ENCODE assay signal across 11 cellular contexts in the genomic region with DNA sequence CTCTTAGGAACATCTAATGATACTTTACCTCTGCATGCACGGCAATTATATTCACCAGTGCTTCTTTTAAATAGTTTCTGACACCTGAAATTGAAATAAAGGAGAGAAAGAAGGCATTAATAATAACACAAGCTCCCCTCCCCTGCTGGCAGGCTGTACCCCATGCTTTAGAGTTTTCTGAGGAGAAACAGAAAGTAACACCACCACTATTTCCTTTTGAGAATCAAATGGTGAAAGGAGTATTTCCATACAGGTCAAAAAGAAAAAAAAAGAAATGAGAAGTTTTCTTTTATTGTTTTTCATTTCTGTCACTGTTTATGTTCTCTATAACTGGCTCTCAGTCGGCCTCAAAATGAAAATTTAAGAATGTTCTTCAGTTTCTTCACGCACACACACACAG.
A peak's percentile ranks its signal among the peaks of the same experiment; 100 is the strongest.
DNase-seq lines count a peak whose midpoint lies in the region; ATAC-seq, FAIRE-seq and TF ChIP-seq lines count a peak whose summit lies in the region.
"Had no signal": no experiment of that assay in that cellular context is flagged by ENCODE, and none has a peak within 500 bp of the region (broad histone marks: within the 10 kb centered on the region; RNA-seq: fewer than 3 reads in every experiment).

No MANE protein-coding gene starts in this region.

- peaks cover 38% of the 10 kb centered on the region for H3K36me3 Mint-ChIP-seq in CD4-positive, alpha-beta T cell (ENCODE audit: low read depth)
- peaks cover 14% of the 10 kb centered on the region for H3K36me3 Mint-ChIP-seq in IgD-negative memory B cell

- no peaks in the 10 kb centered on the region for H3K36me3 ChIP-seq in GM12878 (ENCODE audit: control insufficient read depth in 2 of 2, insufficient read depth in 2 of 2, low read length in 1 of 2)
- H3K36me3 ChIP-seq in sigmoid colon: peaks cover 0 to 43% (median 3%) of the 10 kb centered on the region in 4 donors
- H3K36me3 ChIP-seq in Karpas-422 (ENCODE audit: insufficient read depth, low read length): no peaks in the 10 kb centered on the region

- no peak for TF ChIP-seq RAD21 in GM12878 (IDR thresholded peaks at IDR 0.05; ENCODE audit: insufficient read depth, low read depth, low read length)

- no peak for DNase-seq in CD4-positive, alpha-beta T cell
- DNase-seq in GM13977 (ENCODE audit: low spot score): peak; percentile 52
- no peak for DNase-seq in GM12878 (ENCODE audit: low read depth, low spot score)
- no peak for DNase-seq in sigmoid colon
- DNase-seq in ACHN: no peak
- DNase-seq in Karpas-422: no peak
- DNase-seq: heart right ventricle, left ventricle myocardium superior, OCI-M1 had no signal

- H3K4me1 Mint-ChIP-seq in CD4-positive, alpha-beta T cell (ENCODE audit: low read depth): peaks cover 50% of the 10 kb centered on the region
- peaks cover 37 to 42% (median 39%) of the 10 kb centered on the region in 3 donors for H3K4me1 Mint-ChIP-seq in IgD-negative memory B cell

- TF ChIP-seq EP300 in GM12878 (IDR thresholded peaks at IDR 0.05; ENCODE audit: borderline replicate concordance in 1 of 2, control insufficient read depth in 1 of 2, low read depth in 2 of 2, low read length in 2 of 2) (no peak; a peak in 1 of 4 replicates), sigmoid colon (IDR thresholded peaks at IDR 0.05) (no peak)

- no peak for TF ChIP-seq CTCF in CD4-positive, alpha-beta T cell (IDR thresholded peaks at IDR 0.05)
- TF ChIP-seq CTCF in GM13977 (IDR thresholded peaks at IDR 0.05; ENCODE audit: extremely low read depth, insufficient read depth, missing control alignments) (no peak), GM12878 (IDR thresholded peaks at IDR 0.05 in 2 of 3, conservative IDR thresholded peaks at IDR 0.05 in 1 of 3; ENCODE audit: control insufficient read depth in 2 of 3, extremely low read depth in 1 of 3, insufficient read depth in 1 of 3, low read depth in 3 of 3, low read length in 3 of 3) (peak in 1 of 3 experiments; percentile 14; a peak in 1 of 6 replicates), sigmoid colon (IDR thresholded peaks at IDR 0.05) (no peak)

- peak; percentile 27 for FAIRE-seq in GM12878 (lab: Jason Lieb, UNC)

- H3K9ac ChIP-seq in GM12878 (ENCODE audit: control insufficient read depth, insufficient read depth, low read length) (no peak overlapping the region), Karpas-422 (ENCODE audit: low read length) (no peak overlapping the region)

- POLR2A ChIA-PET in CD4-positive, alpha-beta T cell (lab: Charles Lee): interaction anchor here (0.6 to 2.2 kb wide), 6 partner anchors 10 to 110 kb away, joined by 3 to 18 read pairs (median 6); no protein-coding TSS in a partner anchor
- POLR2A ChIA-PET in GM12878 (lab: Charles Lee): interaction anchor here (0.6 to 2.1 kb wide), 5 partner anchors 10 to 167 kb away, joined by 3 to 9 read pairs (median 4); no protein-coding TSS in a partner anchor

- H3K4me3 Mint-ChIP-seq in CD4-positive, alpha-beta T cell: peak overlapping the region; percentile 56
- peak overlapping the region in 3 of 4 donors; percentile 8 to 81 (median 75) for H3K4me3 Mint-ChIP-seq in IgD-negative memory B cell

- no peaks in the 10 kb centered on the region for H3K9me3 ChIP-seq in CD4-positive, alpha-beta T cell (ENCODE audit: control insufficient read depth, low read length)
- H3K9me3 ChIP-seq in GM12878 (replicated peaks; ENCODE audit: control insufficient read depth, insufficient read depth, low read length): no peaks in the 10 kb centered on the region
- H3K9me3 ChIP-seq in sigmoid colon: no peaks in the 10 kb centered on the region
- no peaks in the 10 kb centered on the region for H3K9me3 ChIP-seq in Karpas-422 (ENCODE audit: low read length)
- H3K9me3 ChIP-seq: heart right ventricle had no signal

- H3K79me2 ChIP-seq in GM12878 (ENCODE audit: control insufficient read depth, insufficient read depth, low read length) (no peaks in the 10 kb centered on the region), Karpas-422 (ENCODE audit: low read length) (no peaks in the 10 kb centered on the region)

- 1% methylated on average over 3 of the region's 3 CpGs for WGBS in GM12878 (ENCODE audit: insufficient coverage, insufficient replicate concordance, low lambda C conversion rate, missing lambda C conversion rate)
- 65 to 81% methylated on average over 3 of the region's 3 CpGs for WGBS in sigmoid colon, 2 donors

- H3K4me1 ChIP-seq in GM12878 (ENCODE audit: control insufficient read depth, insufficient read depth, low read length): peaks cover 36% of the 10 kb centered on the region
- H3K4me1 ChIP-seq in sigmoid colon: no peaks in the 10 kb centered on the region
- peaks cover 7% of the 10 kb centered on the region for H3K4me1 ChIP-seq in Karpas-422 (ENCODE audit: low read length)

- no peaks in the 10 kb centered on the region for H3K27me3 ChIP-seq in CD4-positive, alpha-beta T cell (ENCODE audit: control insufficient read depth, insufficient read depth, low read length)
- no peaks in the 10 kb centered on the region for H3K27me3 ChIP-seq in GM12878 (replicated peaks in 1 of 2; ENCODE audit: control insufficient read depth in 2 of 2, insufficient read depth in 2 of 2, low read length in 1 of 2)
- H3K27me3 ChIP-seq in sigmoid colon: no peaks in the 10 kb centered on the region
- no peaks in the 10 kb centered on the region for H3K27me3 ChIP-seq in Karpas-422 (ENCODE audit: low read length)
- H3K27me3 ChIP-seq: heart right ventricle had no signal

- no peaks in the 10 kb centered on the region for H3K27me3 Mint-ChIP-seq in CD4-positive, alpha-beta T cell
- H3K27me3 Mint-ChIP-seq in IgD-negative memory B cell: peaks cover 1% of the 10 kb centered on the region

- no TSS peak for BruUV-seq in GM12878 (replicated peaks; lab: Mats Ljungman, UMichigan)

- RAD21 ChIA-PET in GM12878 (lab: Charles Lee; ENCODE audit: unreplicated experiment): interaction anchor here (0.7 to 2.6 kb wide), 16 partner anchors 11 to 279 kb away, joined by 3 to 12 read pairs (median 5); a partner anchor contains a TSS

- no peak overlapping the region for H2AFZ ChIP-seq in GM12878 (ENCODE audit: control insufficient read depth, low read depth, low read length)
- H2AFZ ChIP-seq in Karpas-422 (ENCODE audit: low read length): no peak overlapping the region

- peak overlapping the region; percentile 76 for H3K27ac Mint-ChIP-seq in CD4-positive, alpha-beta T cell
- peak overlapping the region in 1 of 3 donors; percentile 95 for H3K27ac Mint-ChIP-seq in IgD-negative memory B cell

- TF ChIP-seq POLR2A in GM12878 (IDR thresholded peaks at IDR 0.05; ENCODE audit: low read depth, low read length): no peak
- TF ChIP-seq POLR2A in sigmoid colon (IDR thresholded peaks at IDR 0.05): no peak

- in situ Hi-C loops in GM13977 (cut with MboI; ENCODE audit: low pct_unique_long_range_greater_than_20kb, low sequenced_read_pairs, unreplicated experiment): no loop called here
- in situ Hi-C loops in GM12878 (cut with MboI): no loop called here
- in situ Hi-C loops in ACHN (cut with HindIII; ENCODE audit: low pct_ligation_motif_present, low pct_unique_long_range_greater_than_20kb, low sequenced_read_pairs): no loop called here

- H3K27ac ChIP-seq in CD4-positive, alpha-beta T cell (ENCODE audit: low read depth, low read length): peak overlapping the region; percentile 14
- H3K27ac ChIP-seq in GM12878 (ENCODE audit: control insufficient read depth, insufficient read depth) (peak overlapping the region; percentile 78), sigmoid colon (no peak overlapping the region), Karpas-422 (ENCODE audit: low read length) (no peak overlapping the region)

- ATAC-seq in CD4-positive, alpha-beta T cell (ENCODE audit: poor library complexity): peak; percentile 50
- ATAC-seq in GM12878 (peak; percentile 75), GM21723 (IDR thresholded peaks at IDR 0.05; ENCODE audit: unreplicated experiment) (no peak)
- ATAC-seq: heart right ventricle, left ventricle myocardium superior had no signal

- intact Hi-C loops in CD4-positive, alpha-beta T cell (cut with DNase I, micrococcal nuclease): loop anchor here in 1 of 2 experiments (5.0 kb wide), 1 partner anchor 52 kb away; no protein-coding TSS in a partner anchor
- intact Hi-C loops in GM12878 (cut with micrococcal nuclease; ENCODE audit: unreplicated experiment): loop anchor here (5.0 to 10.0 kb wide), 2 partner anchors 92 to 275 kb away; no protein-coding TSS in a partner anchor
- intact Hi-C loops in sigmoid colon (cut with DNase I): no loop called here

- H3K4me3 ChIP-seq in GM12878 (peak overlapping the region; percentile 31; the same call in 1 of the 2 replicates), sigmoid colon (no peak overlapping the region), Karpas-422 (ENCODE audit: low read length) (no peak overlapping the region)
- H3K4me3 ChIP-seq: heart right ventricle had no signal

- H3K4me2 ChIP-seq in GM12878 (ENCODE audit: control insufficient read depth, insufficient read depth) (peak overlapping the region; percentile 78), Karpas-422 (ENCODE audit: low read depth, low read length, poor library complexity, severe bottlenecking) (no peak overlapping the region)

- H3K9me3 Mint-ChIP-seq in CD4-positive, alpha-beta T cell: no peaks in the 10 kb centered on the region
- H3K9me3 Mint-ChIP-seq in IgD-negative memory B cell: no peaks in the 10 kb centered on the region

- SMC1A ChIA-PET in GM12878 (lab: Charles Lee; ENCODE audit: uncharacterized antibody, unreplicated experiment): interaction anchor here (0.8 to 3.2 kb wide), 12 partner anchors 10 to 273 kb away, joined by 3 to 20 read pairs (median 4); no protein-coding TSS in a partner anchor

- H4K20me1 ChIP-seq in GM12878 (ENCODE audit: control insufficient read depth, insufficient read depth) (no peaks in the 10 kb centered on the region), Karpas-422 (ENCODE audit: insufficient read depth, low read depth, low read length) (no peaks in the 10 kb centered on the region)

- H3K9me2 ChIP-seq in Karpas-422 (replicated peaks; ENCODE audit: insufficient read depth, low read length): no peaks in the 10 kb centered on the region

- CTCF ChIA-PET in CD4-positive, alpha-beta T cell (lab: Charles Lee): interaction anchor here (1.0 kb wide), 1 partner anchor 18 kb away, joined by 5 read pairs; no protein-coding TSS in a partner anchor
- CTCF ChIA-PET in GM12878 (lab: Yijun Ruan, JAX): interaction anchor here (0.9 to 2.4 kb wide), 6 partner anchors 10 to 284 kb away, joined by 3 to 12 read pairs (median 4); no protein-coding TSS in a partner anchor

TF ChIP-seq in GM12878, 131 proteins besides CTCF, POLR2A, EP300 and RAD21:
- TF ChIP-seq, protein P1, sequence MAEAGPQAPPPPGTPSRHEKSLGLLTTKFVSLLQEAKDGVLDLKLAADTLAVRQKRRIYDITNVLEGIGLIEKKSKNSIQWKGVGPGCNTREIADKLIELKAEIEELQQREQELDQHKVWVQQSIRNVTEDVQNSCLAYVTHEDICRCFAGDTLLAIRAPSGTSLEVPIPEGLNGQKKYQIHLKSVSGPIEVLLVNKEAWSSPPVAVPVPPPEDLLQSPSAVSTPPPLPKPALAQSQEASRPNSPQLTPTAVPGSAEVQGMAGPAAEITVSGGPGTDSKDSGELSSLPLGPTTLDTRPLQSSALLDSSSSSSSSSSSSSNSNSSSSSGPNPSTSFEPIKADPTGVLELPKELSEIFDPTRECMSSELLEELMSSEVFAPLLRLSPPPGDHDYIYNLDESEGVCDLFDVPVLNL (IDR thresholded peaks at IDR 0.05; ENCODE audit: low read depth, low read length): no peak
- TF ChIP-seq ZNF384 (IDR thresholded peaks at IDR 0.05; ENCODE audit: borderline replicate concordance, low read depth, low read length) (peak; percentile 52; the same call in 1 of the 2 replicates), ZSCAN29 (IDR thresholded peaks at IDR 0.05) (no peak)

Comparison
In these comparisons a context has a peak if more than half of its experiments do, and no peak if none do; other contexts are left out.
1. H3K27ac ChIP-seq: peak in CD4-positive, alpha-beta T cell (single experiment) and GM12878 (single experiment); none in sigmoid colon (0 of 4) and Karpas-422 (single experiment).